In genomic region chr10:60281331-60281730, GRCh38 we compare ENCODE assay signal across 16 cellular contexts.
DNase-seq lines count a peak whose midpoint lies in the region; ATAC-seq and TF ChIP-seq lines count a peak whose summit lies in the region.
"Had no signal": no experiment of that assay in that cellular context is flagged by ENCODE, and none has a peak within 500 bp of the region (broad histone marks: within the 10 kb centered on the region; RNA-seq: fewer than 3 reads in every experiment).

No MANE protein-coding gene starts in this region.

- ATAC-seq in left ventricle myocardium superior (peak; percentile 44), GM18909 (IDR thresholded peaks at IDR 0.05; ENCODE audit: poor library complexity, unreplicated experiment) (no peak), HG02610 (IDR thresholded peaks at IDR 0.05; ENCODE audit: unreplicated experiment) (no peak)
- ATAC-seq: activated T-helper 17 cell treated with anti-CD3 and anti-CD28 coated beads, Interleukin-2, amount 50 U/mL, for 72 hours; foreskin keratinocyte had no signal

- H3K36me3 ChIP-seq in skeletal muscle satellite cell (ENCODE audit: insufficient read depth, low read length), result no peaks in the 10 kb centered on the region
- H3K36me3 ChIP-seq: adrenal gland; BLaER1 treated with 17β-estradiol and CSF1 and Interleukin-3, amounts not matched to agents 10 nM and 100 nM; sigmoid colon; vagina had no signal

- H3K4me3 ChIP-seq in astrocyte of the spinal cord (ENCODE audit: low read depth, low read length), result no peak overlapping the region
- H3K4me3 ChIP-seq in skeletal muscle satellite cell (ENCODE audit: low read length), result peak overlapping the region; percentile 11
- H3K4me3 ChIP-seq: adrenal gland; BLaER1 treated with 17β-estradiol and CSF1 and Interleukin-3, amounts not matched to agents 10 nM and 100 nM; PC-9; sigmoid colon; vagina had no signal

- H3K4me1 ChIP-seq in skeletal muscle satellite cell (ENCODE audit: control insufficient read depth, insufficient read depth, low read length), result peaks cover 55% of the 10 kb centered on the region
- H3K4me1 ChIP-seq: adrenal gland, foreskin keratinocyte, sigmoid colon, vagina had no signal

- H3K9me3 ChIP-seq in skeletal muscle satellite cell (replicated peaks; ENCODE audit: low read length), result no peaks in the 10 kb centered on the region
- H3K9me3 ChIP-seq: adrenal gland; BLaER1 treated with 17β-estradiol and CSF1 and Interleukin-3, amounts not matched to agents 10 nM and 100 nM; sigmoid colon; SK-N-SH; vagina had no signal

- no peaks in the 10 kb centered on the region for H3K27me3 ChIP-seq in skeletal muscle satellite cell (ENCODE audit: control insufficient read depth, insufficient read depth, low read length)
- H3K27me3 ChIP-seq: adrenal gland; BLaER1 treated with 17β-estradiol and CSF1 and Interleukin-3, amounts not matched to agents 10 nM and 100 nM; foreskin keratinocyte; sigmoid colon; vagina had no signal

- H3K4me2 ChIP-seq in skeletal muscle satellite cell (ENCODE audit: low read length), result peak overlapping the region; percentile 81
- H3K4me2 ChIP-seq: PC-9 had no signal

- H3K9ac ChIP-seq in skeletal muscle satellite cell (ENCODE audit: low read depth, low read length), result peak overlapping the region; percentile 84
- H3K9ac ChIP-seq: BLaER1 treated with 17β-estradiol and CSF1 and Interleukin-3, amounts not matched to agents 10 nM and 100 nM; SK-N-SH had no signal

- no peak for TF ChIP-seq CTCF in astrocyte of the spinal cord (IDR thresholded peaks at IDR 0.05; ENCODE audit: low read depth, low read length)

- intact Hi-C loops in left ventricle myocardium superior (cut with micrococcal nuclease), result no loop called here

- peak; percentile 54 for DNase-seq in HS-27A (ENCODE audit: low read depth)
- peak; percentile 79 for DNase-seq in astrocyte of the spinal cord (ENCODE audit: low read depth, low spot score)
- DNase-seq in left ventricle myocardium superior, result no peak
- no peak for DNase-seq in AG08396 (ENCODE audit: low spot score)
- DNase-seq: adrenal gland, foreskin keratinocyte, NCI-H748 treated with DMSO at 0.1 percent for 48 hours, PC-9, sigmoid colon had no signal

- in situ Hi-C loops in astrocyte of the spinal cord (cut with HindIII; ENCODE audit: low sequenced_read_pairs), result no loop called here

Comparison
In these comparisons a context has a peak if more than half of its experiments do, and no peak if none do; other contexts are left out.
1. DNase-seq: peak in HS-27A (single experiment) and astrocyte of the spinal cord (single experiment); none in left ventricle myocardium superior (single experiment) and AG08396 (single experiment).